ENCODE assay signal across 30 cellular contexts in the genomic region with DNA sequence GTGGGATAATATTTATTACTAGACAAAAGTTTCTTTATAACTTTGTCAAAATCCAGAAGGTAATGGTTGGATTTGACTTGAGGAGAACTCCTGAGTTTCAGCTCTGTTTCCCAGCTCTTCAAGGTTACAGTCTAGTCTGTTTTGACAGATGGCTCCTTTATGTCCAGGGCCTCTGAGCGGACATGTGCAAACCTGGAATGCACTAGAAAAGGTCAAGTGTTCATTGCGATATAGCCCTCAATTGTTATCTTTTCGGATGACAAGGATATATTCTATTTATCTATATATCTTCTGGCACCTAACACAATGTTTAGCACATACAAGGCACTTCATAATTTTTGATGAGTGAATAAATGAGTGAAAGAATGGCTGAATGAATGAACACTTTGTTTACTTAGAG.
"Had no signal": no experiment of that assay in that cellular context is flagged by ENCODE, and none has a peak within 500 bp of the region (broad histone marks: within the 10 kb centered on the region; RNA-seq: fewer than 3 reads in every experiment).

No MANE protein-coding gene starts in this region.

- H3K36me3 Mint-ChIP-seq: activated CD4-positive, alpha-beta memory T cell treated with anti-CD3 and anti-CD28 coated beads for 36 hours; activated CD8-positive, alpha-beta memory T cell treated with anti-CD3 and anti-CD28 coated beads, Interleukin-2, amount 10 ng/mL, durations not matched to agents 7 days and 5 days; activated naive CD4-positive, alpha-beta T cell treated with anti-CD3 and anti-CD28 coated beads, Interleukin-2, amount 50 U/mL, for 24 hours; activated naive CD8-positive, alpha-beta T cell treated with anti-CD3 and anti-CD28 coated beads for 36 hours; brain had no signal

- H3K27ac Mint-ChIP-seq: activated CD4-positive, alpha-beta memory T cell treated with anti-CD3 and anti-CD28 coated beads for 36 hours; activated CD4-positive, alpha-beta T cell treated with anti-CD3 and anti-CD28 coated beads for 36 hours; activated CD4-positive, alpha-beta T cell treated with anti-CD3 and anti-CD28 coated beads, Interleukin-2, amount 10 ng/mL, durations not matched to agents 24 days and 14 days; activated CD8-positive, alpha-beta memory T cell treated with anti-CD3 and anti-CD28 coated beads, Interleukin-2, amount 10 ng/mL, durations not matched to agents 7 days and 5 days; activated CD8-positive, alpha-beta T cell treated with anti-CD3 and anti-CD28 coated beads, Interleukin-2, amount 10 ng/mL, durations not matched to agents 7 days and 5 days; activated naive CD4-positive, alpha-beta T cell treated with anti-CD3 and anti-CD28 coated beads for 36 hours; activated naive CD4-positive, alpha-beta T cell treated with anti-CD3 and anti-CD28 coated beads, Interleukin-2, amount 50 U/mL, for 24 hours; activated naive CD8-positive, alpha-beta T cell treated with anti-CD3 and anti-CD28 coated beads for 36 hours; activated naive CD8-positive, alpha-beta T cell treated with anti-CD3 and anti-CD28 coated beads, Interleukin-2, amount 50 U/mL, for 24 hours; activated T-helper 1 cell treated with anti-CD3 and anti-CD28 coated beads, Interleukin-12 subunit alpha, Interleukin-12 subunit beta, Interleukin-2, Interleukin-4 antibody, amounts not matched to agents 30 ng/mL and 10 ng/mL and 1 ng/mL, durations not matched to agents 14 hours and 24 hours and 36 hours; activated T-helper 2 cell treated with anti-CD3 and anti-CD28 coated beads, Interferon-gamma antibody, Interleukin-2, Interleukin-4, amounts not matched to agents 10 μg/mL and 5 μg/mL and 100 μg/mL, durations not matched to agents 14 hours and 24 hours and 36 hours; dendritic cell treated with granulocyte-macrophage colony-stimulating factor and Interleukin-4, amounts not matched to agents 40 ng/mL and 50 ng/mL, for 4 days; endodermal cell had no signal

- H3K4me1 Mint-ChIP-seq: activated CD4-positive, alpha-beta T cell treated with anti-CD3 and anti-CD28 coated beads for 36 hours; activated CD4-positive, alpha-beta T cell treated with anti-CD3 and anti-CD28 coated beads, Interleukin-2, amount 10 ng/mL, durations not matched to agents 24 days and 14 days; activated CD8-positive, alpha-beta memory T cell treated with anti-CD3 and anti-CD28 coated beads, Interleukin-2, amount 10 ng/mL, durations not matched to agents 7 days and 5 days; activated naive CD4-positive, alpha-beta T cell treated with anti-CD3 and anti-CD28 coated beads, Interleukin-2, amount 50 U/mL, for 24 hours; activated naive CD8-positive, alpha-beta T cell treated with anti-CD3 and anti-CD28 coated beads for 36 hours; brain; central memory CD8-positive, alpha-beta T cell had no signal

- H3K9me3 Mint-ChIP-seq: activated CD4-positive, alpha-beta memory T cell treated with anti-CD3 and anti-CD28 coated beads for 36 hours; activated CD4-positive, alpha-beta T cell treated with anti-CD3 and anti-CD28 coated beads, Interleukin-2, amount 10 ng/mL, durations not matched to agents 24 days and 14 days; activated naive CD4-positive, alpha-beta T cell treated with anti-CD3 and anti-CD28 coated beads, Interleukin-2, amount 50 U/mL, for 24 hours; activated naive CD8-positive, alpha-beta T cell treated with anti-CD3 and anti-CD28 coated beads for 36 hours; activated naive CD8-positive, alpha-beta T cell treated with anti-CD3 and anti-CD28 coated beads, Interleukin-2, amount 50 U/mL, for 24 hours; activated T-helper 1 cell treated with anti-CD3 and anti-CD28 coated beads, Interleukin-12 subunit alpha, Interleukin-12 subunit beta, Interleukin-2, Interleukin-4 antibody, amounts not matched to agents 30 ng/mL and 10 ng/mL and 1 ng/mL, durations not matched to agents 14 hours and 24 hours and 36 hours; activated T-helper 2 cell treated with anti-CD3 and anti-CD28 coated beads, Interferon-gamma antibody, Interleukin-2, Interleukin-4, amounts not matched to agents 10 μg/mL and 5 μg/mL and 100 μg/mL, durations not matched to agents 14 hours and 24 hours and 36 hours; brain; dendritic cell treated with granulocyte-macrophage colony-stimulating factor and Interleukin-4, amounts not matched to agents 40 ng/mL and 50 ng/mL, for 4 days; endodermal cell had no signal

- H3K4me3 Mint-ChIP-seq: activated CD4-positive, alpha-beta memory T cell treated with anti-CD3 and anti-CD28 coated beads for 36 hours; activated CD4-positive, alpha-beta T cell treated with anti-CD3 and anti-CD28 coated beads for 36 hours; activated CD4-positive, alpha-beta T cell treated with anti-CD3 and anti-CD28 coated beads, Interleukin-2, amount 10 ng/mL, durations not matched to agents 24 days and 14 days; activated CD8-positive, alpha-beta memory T cell treated with anti-CD3 and anti-CD28 coated beads, Interleukin-2, amount 10 ng/mL, durations not matched to agents 7 days and 5 days; activated CD8-positive, alpha-beta T cell treated with anti-CD3 and anti-CD28 coated beads, Interleukin-2, amount 10 ng/mL, durations not matched to agents 7 days and 5 days; activated naive CD4-positive, alpha-beta T cell treated with anti-CD3 and anti-CD28 coated beads for 36 hours; activated naive CD4-positive, alpha-beta T cell treated with anti-CD3 and anti-CD28 coated beads, Interleukin-2, amount 50 U/mL, for 24 hours; activated naive CD8-positive, alpha-beta T cell treated with anti-CD3 and anti-CD28 coated beads for 36 hours; activated naive CD8-positive, alpha-beta T cell treated with anti-CD3 and anti-CD28 coated beads, Interleukin-2, amount 50 U/mL, for 24 hours; activated T-helper 1 cell treated with anti-CD3 and anti-CD28 coated beads, Interleukin-12 subunit alpha, Interleukin-12 subunit beta, Interleukin-2, Interleukin-4 antibody, amounts not matched to agents 30 ng/mL and 10 ng/mL and 1 ng/mL, durations not matched to agents 14 hours and 24 hours and 36 hours; brain; central memory CD8-positive, alpha-beta T cell; dendritic cell treated with granulocyte-macrophage colony-stimulating factor and Interleukin-4, amounts not matched to agents 40 ng/mL and 50 ng/mL, for 4 days; endodermal cell had no signal

- ATAC-seq: activated CD4-positive, alpha-beta T cell treated with anti-CD3 and anti-CD28 coated beads for 36 hours; activated CD8-positive, alpha-beta memory T cell treated with anti-CD3 and anti-CD28 coated beads, Interleukin-2, amount 10 ng/mL, durations not matched to agents 7 days and 5 days; activated CD8-positive, alpha-beta T cell treated with anti-CD3 and anti-CD28 coated beads, Interleukin-2, amount 10 ng/mL, durations not matched to agents 7 days and 5 days; activated naive CD8-positive, alpha-beta T cell treated with anti-CD3 and anti-CD28 coated beads, Interleukin-2, amount 50 U/mL, for 24 hours; esophagus mucosa; heart left ventricle had no signal

- DNase-seq: activated CD4-positive, alpha-beta memory T cell treated with anti-CD3 and anti-CD28 coated beads for 36 hours; activated CD4-positive, alpha-beta T cell treated with anti-CD3 and anti-CD28 coated beads for 36 hours; activated CD4-positive, alpha-beta T cell treated with anti-CD3 and anti-CD28 coated beads, Interleukin-2, amount 10 ng/mL, durations not matched to agents 24 days and 14 days; activated CD4-positive, CD25-positive, alpha-beta regulatory T cell; activated CD4-positive, CD25-positive, alpha-beta regulatory T cell treated with anti-CD3 and anti-CD28 coated beads, Interleukin-2, amount 50 U/mL, for 72 hours; activated CD8-positive, alpha-beta memory T cell treated with anti-CD3 and anti-CD28 coated beads, Interleukin-2, amount 10 ng/mL, durations not matched to agents 7 days and 5 days; activated CD8-positive, alpha-beta memory T cell treated with anti-CD3 and anti-CD28 coated beads, Interleukin-2, amount 50 U/mL, for 4 hours; activated CD8-positive, alpha-beta T cell treated with anti-CD3 and anti-CD28 coated beads, Interleukin-2, amount 10 ng/mL, durations not matched to agents 7 days and 5 days; activated effector memory CD4-positive, alpha-beta T cell treated with anti-CD3 and anti-CD28 coated beads, Interleukin-2, amount 50 U/mL, for 16 hours; activated naive CD4-positive, alpha-beta T cell treated with anti-CD3 and anti-CD28 coated beads for 36 hours; activated naive CD8-positive, alpha-beta T cell treated with anti-CD3 and anti-CD28 coated beads for 36 hours; activated naive CD8-positive, alpha-beta T cell treated with anti-CD3 and anti-CD28 coated beads, Interleukin-2, amount 50 U/mL, for 24 hours; activated T-cell treated with anti-CD3 and anti-CD28 coated beads, Interleukin-2, amount 50 U/mL, for 1 hour; activated T-cell treated with anti-CD3 and anti-CD28 coated beads, Interleukin-2, amount 50 U/mL, for 48 hours; adrenal gland; amygdala; aorta; dorsolateral prefrontal cortex; effector memory CD4-positive, alpha-beta T cell; endodermal cell; foreskin fibroblast; heart left ventricle; T-helper 2 cell had no signal

- H3K27me3 Mint-ChIP-seq: activated CD4-positive, alpha-beta memory T cell treated with anti-CD3 and anti-CD28 coated beads for 36 hours; activated CD4-positive, alpha-beta T cell treated with anti-CD3 and anti-CD28 coated beads for 36 hours; activated CD4-positive, alpha-beta T cell treated with anti-CD3 and anti-CD28 coated beads, Interleukin-2, amount 10 ng/mL, durations not matched to agents 24 days and 14 days; activated CD8-positive, alpha-beta memory T cell treated with anti-CD3 and anti-CD28 coated beads, Interleukin-2, amount 10 ng/mL, durations not matched to agents 7 days and 5 days; activated naive CD4-positive, alpha-beta T cell treated with anti-CD3 and anti-CD28 coated beads, Interleukin-2, amount 50 U/mL, for 24 hours; activated naive CD8-positive, alpha-beta T cell treated with anti-CD3 and anti-CD28 coated beads, Interleukin-2, amount 50 U/mL, for 24 hours; brain; central memory CD8-positive, alpha-beta T cell; dendritic cell treated with granulocyte-macrophage colony-stimulating factor and Interleukin-4, amounts not matched to agents 40 ng/mL and 50 ng/mL, for 4 days had no signal
